Comparison of ENCODE assay signal across 32 cellular contexts in genomic region chr6:39754493-39755115, GRCh38. TPM values are rescaled to one million over a fixed set of nuclear protein-coding genes. Genes with fewer than 3 reads are reported as not detected.
A peak's percentile ranks its signal among the peaks of the same experiment; 100 is the strongest.
DNase-seq lines count a peak whose midpoint lies in the region; ATAC-seq, FAIRE-seq and TF ChIP-seq lines count a peak whose summit lies in the region.
"Had no signal": no experiment of that assay in that cellular context is flagged by ENCODE, and none has a peak within 500 bp of the region (broad histone marks: within the 10 kb centered on the region; RNA-seq: fewer than 3 reads in every experiment).

No MANE protein-coding gene starts in this region.

- no peaks in the 10 kb centered on the region for H3K79me2 ChIP-seq in K562 (ENCODE audit: control insufficient read depth, insufficient read depth, low read length)

- in situ Hi-C loops in K562 (cut with MboI): no loop called here

- H3K9me3 ChIP-seq in K562 (replicated peaks; ENCODE audit: control insufficient read depth, insufficient read depth, low read depth, low read length): no peaks in the 10 kb centered on the region
- H3K9me3 ChIP-seq in left ventricle myocardium inferior (replicated peaks): no peaks in the 10 kb centered on the region
- no peaks in the 10 kb centered on the region for H3K9me3 ChIP-seq in uterus
- H3K9me3 ChIP-seq: breast epithelium, Caco-2, colonic mucosa, neutrophil, prostate gland, SJSA1 had no signal

- H3K27ac ChIP-seq in K562 (ENCODE audit: extremely low read depth, low read depth, low read length) (no peak overlapping the region), left ventricle myocardium inferior (replicated peaks) (peak overlapping the region; percentile 65), rectal smooth muscle tissue (ENCODE audit: low read depth, low read length) (peak overlapping the region; percentile 18), uterus (peak overlapping the region; percentile 55 to 65)
- H3K27ac ChIP-seq: colonic mucosa, GM23248, neutrophil, prostate gland, SJSA1, skin epidermis had no signal

- ATAC-seq in K562: no peak
- ATAC-seq: effector memory CD8-positive, alpha-beta T cell; left colon had no signal

- no peaks in the 10 kb centered on the region for H3K36me3 Mint-ChIP-seq in T-helper 2 cell treated with Interferon-gamma antibody and Interleukin-4, amounts not matched to agents 5 μg/mL and 100 μg/mL, for 36 hours (ENCODE audit: low read depth)
- H3K36me3 Mint-ChIP-seq: activated naive CD4-positive, alpha-beta T cell treated with anti-CD3 and anti-CD28 coated beads, Interleukin-2, amount 10 ng/mL, durations not matched to agents 7 days and 5 days; type B pancreatic cell had no signal

- H3K4me3 ChIP-seq in K562 (no peak overlapping the region), left ventricle myocardium inferior (no peak overlapping the region), rectal smooth muscle tissue (ENCODE audit: low read length) (no peak overlapping the region), uterus (no peak overlapping the region)
- H3K4me3 ChIP-seq: breast epithelium, colonic mucosa, GM23248, prostate gland, SJSA1, skin epidermis had no signal

- no peaks in the 10 kb centered on the region for H3K9me1 ChIP-seq in K562 (ENCODE audit: control insufficient read depth, insufficient read depth, low read length)

- H3K27ac Mint-ChIP-seq in T-helper 2 cell treated with Interferon-gamma antibody and Interleukin-4, amounts not matched to agents 5 μg/mL and 100 μg/mL, for 36 hours: no peak overlapping the region
- H3K27ac Mint-ChIP-seq: activated B cell treated with CpG ODN at 0.5 μM for 24 hours; activated naive CD4-positive, alpha-beta T cell treated with anti-CD3 and anti-CD28 coated beads, Interleukin-2, amount 10 ng/mL, durations not matched to agents 7 days and 5 days; activated T-helper 1 cell treated with anti-CD3 and anti-CD28 coated beads, Interleukin-12 subunit alpha, Interleukin-12 subunit beta, Interleukin-2, Interleukin-4 antibody, amounts not matched to agents 30 ng/mL and 10 ng/mL and 1 ng/mL, durations not matched to agents 14 hours and 24 hours and 36 hours; effector memory CD8-positive, alpha-beta T cell; stimulated activated naive CD8-positive, alpha-beta T cell treated with anti-CD3 and anti-CD28 coated beads, Interleukin-15, Interleukin-2, amounts not matched to agents 100 ng/mL and 50 ng/mL, for 24 hours; type B pancreatic cell had no signal

- H3K4me2 ChIP-seq in K562 (ENCODE audit: insufficient read depth, low read length): no peak overlapping the region

- H2AFZ ChIP-seq in K562 (ENCODE audit: low read depth, low read length): no peak overlapping the region
- H2AFZ ChIP-seq: GM23248 had no signal

- H3K27me3 Mint-ChIP-seq in T-helper 2 cell treated with Interferon-gamma antibody and Interleukin-4, amounts not matched to agents 5 μg/mL and 100 μg/mL, for 36 hours (ENCODE audit: low read depth): peaks cover 13% of the 10 kb centered on the region
- H3K27me3 Mint-ChIP-seq: type B pancreatic cell had no signal

- under 1% methylated on average over 5 of the region's 5 CpGs for WGBS in K562 (ENCODE audit: insufficient coverage, low coverage, missing lambda C conversion rate)

- TF ChIP-seq POLR2A in K562 (conservative IDR thresholded peaks at IDR 0.05) (no peak), uterus (IDR thresholded peaks at IDR 0.05) (no peak)

- no peaks in the 10 kb centered on the region for H3K4me1 ChIP-seq in K562 (replicated peaks in 1 of 2; ENCODE audit: control insufficient read depth in 2 of 2, insufficient read depth in 2 of 2, low read length in 2 of 2)
- H3K4me1 ChIP-seq in left ventricle myocardium inferior: peaks cover 38% of the 10 kb centered on the region
- H3K4me1 ChIP-seq in rectal smooth muscle tissue (ENCODE audit: control insufficient read depth, insufficient read depth, low read length): no peaks in the 10 kb centered on the region
- H3K4me1 ChIP-seq in uterus: no peaks in the 10 kb centered on the region
- H3K4me1 ChIP-seq: breast epithelium, Caco-2, colonic mucosa, prostate gland, SJSA1 had no signal

- H3K4me1 Mint-ChIP-seq in T-helper 2 cell treated with Interferon-gamma antibody and Interleukin-4, amounts not matched to agents 5 μg/mL and 100 μg/mL, for 36 hours (ENCODE audit: low read depth): no peaks in the 10 kb centered on the region
- H3K4me1 Mint-ChIP-seq: activated B cell treated with CpG ODN at 0.5 μM for 24 hours; activated naive CD4-positive, alpha-beta T cell treated with anti-CD3 and anti-CD28 coated beads, Interleukin-2, amount 10 ng/mL, durations not matched to agents 7 days and 5 days had no signal

- no peaks in the 10 kb centered on the region for H4K20me1 ChIP-seq in K562 (replicated peaks; ENCODE audit: control insufficient read depth, insufficient read depth, low read length)

- no peak overlapping the region for H3K9ac ChIP-seq in K562 (ENCODE audit: insufficient read depth in 1 of 2, low read depth in 2 of 2, low read length in 2 of 2)
- H3K9ac ChIP-seq in rectal smooth muscle tissue (ENCODE audit: low read length): no peak overlapping the region
- H3K9ac ChIP-seq: GM23248 had no signal

- no peak for FAIRE-seq in K562 (lab: Jason Lieb, UNC)
- FAIRE-seq: GM18507 had no signal

- intact Hi-C loops in K562 (cut with micrococcal nuclease): no loop called here
- intact Hi-C loops in left ventricle myocardium inferior (cut with micrococcal nuclease): no loop called here
- intact Hi-C loops in uterus (cut with DNase I; ENCODE audit: low total_unique reads): no loop called here

- no peak for TF ChIP-seq RAD21 in K562 (CRISPR knock-in tag; conservative IDR thresholded peaks at IDR 0.05 in 1 of 2, IDR thresholded peaks at IDR 0.05 in 1 of 2)

- H3K9me3 Mint-ChIP-seq in T-helper 2 cell treated with Interferon-gamma antibody and Interleukin-4, amounts not matched to agents 5 μg/mL and 100 μg/mL, for 36 hours: no peaks in the 10 kb centered on the region
- H3K9me3 Mint-ChIP-seq: activated naive CD4-positive, alpha-beta T cell treated with anti-CD3 and anti-CD28 coated beads, Interleukin-2, amount 10 ng/mL, durations not matched to agents 7 days and 5 days; activated T-helper 1 cell treated with anti-CD3 and anti-CD28 coated beads, Interleukin-12 subunit alpha, Interleukin-12 subunit beta, Interleukin-2, Interleukin-4 antibody, amounts not matched to agents 30 ng/mL and 10 ng/mL and 1 ng/mL, durations not matched to agents 14 hours and 24 hours and 36 hours; stimulated activated naive CD8-positive, alpha-beta T cell treated with anti-CD3 and anti-CD28 coated beads, Interleukin-15, Interleukin-2, amounts not matched to agents 100 ng/mL and 50 ng/mL, for 24 hours; type B pancreatic cell had no signal

- no peaks in the 10 kb centered on the region for H3K36me3 ChIP-seq in K562 (ENCODE audit: control insufficient read depth, insufficient read depth, low read length)
- H3K36me3 ChIP-seq in left ventricle myocardium inferior: no peaks in the 10 kb centered on the region
- H3K36me3 ChIP-seq in rectal smooth muscle tissue (ENCODE audit: control insufficient read depth, insufficient read depth, low read length): no peaks in the 10 kb centered on the region
- H3K36me3 ChIP-seq in uterus: no peaks in the 10 kb centered on the region
- H3K36me3 ChIP-seq: breast epithelium, colonic mucosa, neutrophil, prostate gland, SJSA1 had no signal

- CTCF ChIA-PET in K562 (lab: Yijun Ruan, JAX; ENCODE audit: low intra/inter-chr PET ratio) (no interaction called here), HEK293T (lab: Yijun Ruan, JAX) (interaction anchor here (0.7 kb wide), 1 partner anchor 37 kb away, joined by 3 read pairs; no protein-coding TSS in a partner anchor)

- TF ChIP-seq CTCF in K562 (IDR thresholded peaks at IDR 0.05 in 2 of 3, conservative IDR thresholded peaks at IDR 0.05 in 1 of 3; ENCODE audit: insufficient read depth in 2 of 3, low read depth in 1 of 3, low read length in 3 of 3): no peak
- TF ChIP-seq CTCF in left ventricle myocardium inferior (IDR thresholded peaks at IDR 0.05; ENCODE audit: borderline replicate concordance): no peak
- TF ChIP-seq CTCF in uterus (IDR thresholded peaks at IDR 0.05): no peak

- POLR2A ChIA-PET in K562 (lab: Yijun Ruan, JAX) (interaction anchor here (0.5 kb wide), 1 partner anchor 823 kb away, joined by 4 read pairs; no protein-coding TSS in a partner anchor), HEK293T (lab: Yijun Ruan, JAX) (no interaction called here)

- no peak overlapping the region for H3K4me3 Mint-ChIP-seq in T-helper 2 cell treated with Interferon-gamma antibody and Interleukin-4, amounts not matched to agents 5 μg/mL and 100 μg/mL, for 36 hours
- H3K4me3 Mint-ChIP-seq: activated B cell treated with CpG ODN at 0.5 μM for 24 hours; activated naive CD4-positive, alpha-beta T cell treated with anti-CD3 and anti-CD28 coated beads, Interleukin-2, amount 10 ng/mL, durations not matched to agents 7 days and 5 days; activated T-helper 1 cell treated with anti-CD3 and anti-CD28 coated beads, Interleukin-12 subunit alpha, Interleukin-12 subunit beta, Interleukin-2, Interleukin-4 antibody, amounts not matched to agents 30 ng/mL and 10 ng/mL and 1 ng/mL, durations not matched to agents 14 hours and 24 hours and 36 hours; effector memory CD8-positive, alpha-beta T cell; stimulated activated naive CD8-positive, alpha-beta T cell treated with anti-CD3 and anti-CD28 coated beads, Interleukin-15, Interleukin-2, amounts not matched to agents 100 ng/mL and 50 ng/mL, for 24 hours; type B pancreatic cell had no signal

- TF ChIP-seq EP300 in K562 (IDR thresholded peaks at IDR 0.05; ENCODE audit: low read length): no peak

- BruUV-seq in K562 (replicated peaks; lab: Mats Ljungman, UMichigan): no TSS peak

- H3K27me3 ChIP-seq in K562 (ENCODE audit: control insufficient read depth in 2 of 2, insufficient read depth in 2 of 2, low read length in 2 of 2): no peaks in the 10 kb centered on the region; a peak in 2 of 5 replicates
- no peaks in the 10 kb centered on the region for H3K27me3 ChIP-seq in left ventricle myocardium inferior (ENCODE audit: low read depth)
- peaks cover 3% of the 10 kb centered on the region for H3K27me3 ChIP-seq in rectal smooth muscle tissue (ENCODE audit: control insufficient read depth, insufficient read depth, low read length)
- H3K27me3 ChIP-seq in uterus: no peaks in the 10 kb centered on the region
- H3K27me3 ChIP-seq: breast epithelium, colonic mucosa, SJSA1 had no signal

- no peak for DNase-seq in K562 (ENCODE audit: extremely low read depth in 1 of 4, low spot score in 3 of 4)
- peak; percentile 28 for DNase-seq in left ventricle myocardium inferior
- peak; percentile 45 to 59 for DNase-seq in uterus
- no peak for DNase-seq in T-helper 2 cell treated with Interferon-gamma antibody and Interleukin-4, amounts not matched to agents 5 μg/mL and 100 μg/mL, for 36 hours (ENCODE audit: low spot score)
- no peak for DNase-seq in HEK293T (ENCODE audit: extremely low spot score)
- no peak for DNase-seq in EL
- DNase-seq: activated B cell treated with CpG ODN at 0.5 μM for 24 hours; activated CD4-positive, alpha-beta T cell treated with anti-CD3 and anti-CD28 coated beads, Interleukin-2, amount 50 U/mL, for 48 hours; activated naive CD4-positive, alpha-beta T cell treated with anti-CD3 and anti-CD28 coated beads, Interleukin-2, amount 10 ng/mL, durations not matched to agents 7 days and 5 days; amniotic stem cell; Caco-2; colonic mucosa; DMS79; effector memory CD8-positive, alpha-beta T cell; hippocampal formation; left colon; mesendoderm; NCI-H187; NCI-H69 had no signal

RNA-seq across cellular contexts. Expression of gene KIF6, which starts 29.4 kb away (rescaled TPM):
- total RNA-seq in K562 (2011; cell fraction: chromatin; rRNA removed; ENCODE audit: low replicate concordance): not detected in 2 replicates
- not detected in 2 replicates for total RNA-seq in K562 (2011; cell fraction: nucleolus; rRNA removed)
- not detected in 2 replicates for total RNA-seq in K562 (2011; cell fraction: nucleoplasm; rRNA removed)
- total RNA-seq in K562 (2014; rRNA removed) (not detected in 2 replicates), K562 (2014; rRNA removed; fragmentation: Illumina TruSeq; extraction: Trizol) (not detected in 2 replicates), K562 (2015; rRNA removed; fragmentation: Illumina TruSeq; extraction: Trizol) (not detected in 2 replicates), K562 (2021) (not detected in 2 replicates), left ventricle myocardium inferior (0.69 TPM), uterus (1 to 10 TPM in 2 of 4 donors, under 1 TPM in 1, not detected in 1; 0.26 to 1.8 (median 1.6) TPM)
- polyA plus RNA-seq in K562 (2011; rRNA removed) (not detected in 2 replicates), K562 (2014; fragmentation: Illumina TruSeq; extraction: Trizol) (not detected in 2 replicates), K562 (2014; fragmentation: Nextera tagmentation; extraction: Ambion mirVana) (not detected), K562 (2014; rRNA removed) (not detected in 2 replicates)
- 0.04 TPM in 1 of 2 replicates, not detected in the other for polyA plus RNA-seq in K562 (2011; cell fraction: cytosol; rRNA removed)
- not detected in 2 replicates for polyA plus RNA-seq in K562 (2011; cell fraction: nucleus; rRNA removed)
- polyA plus RNA-seq in K562 (2012): not detected in 2 replicates
- polyA minus RNA-seq in K562 (2011; rRNA and poly(A)+ RNA removed): not detected in 2 replicates
- polyA minus RNA-seq in K562 (2011; cell fraction: cytosol; rRNA and poly(A)+ RNA removed): not detected in 2 replicates
- polyA minus RNA-seq in K562 (2011; cell fraction: nucleus; rRNA and poly(A)+ RNA removed): not detected in 2 replicates
- total RNA-seq: activated B cell treated with CpG ODN at 0.5 μM for 24 hours, Caco-2, LHCN-M2, myocyte, SJSA1 had no signal

RNA-seq across cellular contexts. Expression of gene DAAM2, which starts 37.6 kb away (rescaled TPM):
- total RNA-seq in K562 (2011; cell fraction: chromatin; rRNA removed; ENCODE audit: low replicate concordance): not detected in 2 replicates
- not detected in 2 replicates for total RNA-seq in K562 (2011; cell fraction: nucleolus; rRNA removed)
- total RNA-seq in K562 (2011; cell fraction: nucleoplasm; rRNA removed): not detected in 2 replicates
- total RNA-seq in K562 (2014; rRNA removed) (not detected in 2 replicates), K562 (2014; rRNA removed; fragmentation: Illumina TruSeq; extraction: Trizol) (not detected in 2 replicates), K562 (2015; rRNA removed; fragmentation: Illumina TruSeq; extraction: Trizol) (not detected in 2 replicates), K562 (2021) (0.04 and 0.07 TPM in 2 replicates), left ventricle myocardium inferior (19.1 TPM), uterus (10 to 100 TPM; 11.0 to 43.3 (median 26.4) TPM)
- polyA plus RNA-seq in K562 (2011; rRNA removed) (not detected in 2 replicates), K562 (2014; fragmentation: Illumina TruSeq; extraction: Trizol) (not detected in 2 replicates), K562 (2014; fragmentation: Nextera tagmentation; extraction: Ambion mirVana) (under 1 TPM in 1 of 2 experiments, not detected in 1; 0.01 TPM), K562 (2014; rRNA removed) (not detected in 2 replicates)
- not detected in 2 replicates for polyA plus RNA-seq in K562 (2011; cell fraction: cytosol; rRNA removed)
- polyA plus RNA-seq in K562 (2011; cell fraction: nucleus; rRNA removed): not detected in 2 replicates
- polyA plus RNA-seq in K562 (2012): 0.10 and 0.35 TPM in 2 replicates
- polyA minus RNA-seq in K562 (2011; rRNA and poly(A)+ RNA removed): not detected in 2 replicates
- not detected in 2 replicates for polyA minus RNA-seq in K562 (2011; cell fraction: cytosol; rRNA and poly(A)+ RNA removed)
- not detected in 2 replicates for polyA minus RNA-seq in K562 (2011; cell fraction: nucleus; rRNA and poly(A)+ RNA removed)
- total RNA-seq: activated B cell treated with CpG ODN at 0.5 μM for 24 hours; activated T-helper 1 cell treated with anti-CD3 and anti-CD28 coated beads, Interleukin-12 subunit alpha, Interleukin-12 subunit beta, Interleukin-2, Interleukin-4 antibody, amounts not matched to agents 30 ng/mL and 10 ng/mL and 1 ng/mL, durations not matched to agents 14 hours and 24 hours and 36 hours; Caco-2 had no signal

Comparison
In these comparisons a context has a peak if more than half of its experiments do, and no peak if none do; other contexts are left out.
1. DNase-seq: peak in left ventricle myocardium inferior (single experiment) and uterus (2 of 2); none in K562 (0 of 4), T-helper 2 cell treated with Interferon-gamma antibody and Interleukin-4, amounts not matched to agents 5 μg/mL and 100 μg/mL, for 36 hours (single experiment), HEK293T (single experiment) and EL (single experiment).
2. RNA of gene DAAM2, which starts 37.6 kb away (total RNA-seq): 11.0 to 43.3 TPM in uterus and 19.1 TPM in left ventricle myocardium inferior (single experiment); 0.04 to 0.07 TPM in K562; every median in the first group is over 10 times any median in the second.